ENCODE assay signal across 16 cellular contexts in the genomic region with DNA sequence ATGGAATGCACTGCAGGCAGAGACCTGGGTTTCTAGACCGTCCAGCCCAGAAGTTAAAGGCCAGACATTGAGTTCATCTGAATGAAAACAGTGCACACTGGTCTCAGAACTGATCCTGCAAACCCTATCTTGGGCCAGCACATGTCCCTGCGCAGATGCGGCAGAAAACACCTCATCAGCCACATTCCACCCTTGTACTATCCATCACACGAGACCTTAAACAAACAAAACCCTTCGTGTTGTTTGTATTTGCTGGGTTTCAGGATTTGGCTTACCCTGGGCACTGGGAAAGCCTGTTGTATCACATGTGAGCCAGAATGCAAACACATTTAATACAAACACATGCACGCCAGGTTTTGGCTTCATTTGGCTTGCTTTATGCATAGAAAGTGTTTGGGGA. TPM values are rescaled to one million over a fixed set of nuclear protein-coding genes. Genes with fewer than 3 reads are reported as not detected.
DNase-seq lines count a peak whose midpoint lies in the region; ATAC-seq and FAIRE-seq lines count a peak whose summit lies in the region.
"Had no signal": no experiment of that assay in that cellular context is flagged by ENCODE, and none has a peak within 500 bp of the region (broad histone marks: within the 10 kb centered on the region; RNA-seq: fewer than 3 reads in every experiment).

No MANE protein-coding gene starts in this region.

- H3K4me3 Mint-ChIP-seq in CD8-positive, alpha-beta memory T cell: peak overlapping the region; percentile 25 to 84 (median 61)
- H3K4me3 Mint-ChIP-seq in immature natural killer cell: peak overlapping the region in 3 of 5 donors; percentile 51 to 81 (median 68)

- no peaks in the 10 kb centered on the region for H3K9me3 Mint-ChIP-seq in CD8-positive, alpha-beta memory T cell
- H3K9me3 Mint-ChIP-seq in immature natural killer cell: no peaks in the 10 kb centered on the region

- CTCF ChIA-PET in CD8-positive, alpha-beta memory T cell (lab: Charles Lee): interaction anchor here (1.5 to 15.4 kb wide), 4 partner anchors 9 to 122 kb away, joined by 3 to 167 read pairs (median 13); a partner anchor contains a TSS

- H3K27me3 ChIP-seq in CD8-positive, alpha-beta memory T cell (ENCODE audit: insufficient read depth, low read length, poor library complexity, severe bottlenecking): no peaks in the 10 kb centered on the region
- no peaks in the 10 kb centered on the region for H3K27me3 ChIP-seq in small intestine (ENCODE audit: control insufficient read depth in 2 of 2, insufficient read depth in 2 of 2, low read length in 2 of 2)
- H3K27me3 ChIP-seq: BLaER1, right atrium auricular region had no signal

- peaks cover 76% of the 10 kb centered on the region for H3K36me3 ChIP-seq in CD8-positive, alpha-beta memory T cell (ENCODE audit: insufficient read depth, low read length)
- peaks cover 2% of the 10 kb centered on the region in 2 donors for H3K36me3 ChIP-seq in small intestine (ENCODE audit: control insufficient read depth in 2 of 2, insufficient read depth in 2 of 2, low read length in 2 of 2)

- H3K27ac Mint-ChIP-seq in CD8-positive, alpha-beta memory T cell: peak overlapping the region in 7 of 8 donors; percentile 83 to 96 (median 93)
- H3K27ac Mint-ChIP-seq in immature natural killer cell: peak overlapping the region; percentile 91 to 97 (median 94)

- H3K9me3 ChIP-seq in CD8-positive, alpha-beta memory T cell (ENCODE audit: low read length): no peaks in the 10 kb centered on the region
- no peaks in the 10 kb centered on the region for H3K9me3 ChIP-seq in small intestine (ENCODE audit: control insufficient read depth, low read depth)
- H3K9me3 ChIP-seq: BLaER1, right atrium auricular region had no signal

- 76 to 89% (median 82%) methylated on average over 6 of the region's 6 CpGs for WGBS in small intestine, 3 donors

- peaks cover 87 to 100% (median 99%) of the 10 kb centered on the region in 3 donors for H3K4me1 Mint-ChIP-seq in CD8-positive, alpha-beta memory T cell
- peaks cover 95 to 100% of the 10 kb centered on the region in 2 donors for H3K4me1 Mint-ChIP-seq in immature natural killer cell

- H3K27me3 Mint-ChIP-seq in CD8-positive, alpha-beta memory T cell: peaks cover 0 to 1% of the 10 kb centered on the region in 2 donors
- H3K27me3 Mint-ChIP-seq in immature natural killer cell (ENCODE audit: low read depth in 3 of 3): peaks cover 0 to 3% (median 3%) of the 10 kb centered on the region in 3 donors

- POLR2A ChIA-PET in CD8-positive, alpha-beta memory T cell (lab: Charles Lee): no interaction called here

- peaks cover 3 to 92% (median 27%) of the 10 kb centered on the region in 3 donors for H3K36me3 Mint-ChIP-seq in CD8-positive, alpha-beta memory T cell
- H3K36me3 Mint-ChIP-seq in immature natural killer cell: peaks cover 8 to 66% (median 35%) of the 10 kb centered on the region in 3 donors

- H3K4me1 ChIP-seq in CD8-positive, alpha-beta memory T cell (ENCODE audit: insufficient read depth, low read length): peaks cover 92% of the 10 kb centered on the region
- no peaks in the 10 kb centered on the region for H3K4me1 ChIP-seq in small intestine (ENCODE audit: control insufficient read depth in 2 of 2, insufficient read depth in 1 of 2, low read depth in 1 of 2, low read length in 1 of 2)

- peak; percentile 56 for DNase-seq in AG08396 (ENCODE audit: low spot score)
- no peak for DNase-seq in CD8-positive, alpha-beta memory T cell
- peak; percentile 59 for DNase-seq in NCI-H774 (lab: John Stamatoyannopoulos, UW)
- DNase-seq in immature natural killer cell: no peak
- no peak for DNase-seq in small intestine
- no peak for DNase-seq in frontal cortex (ENCODE audit: low spot score in 2 of 2)
- DNase-seq in activated effector memory CD4-positive, alpha-beta T cell treated with Interleukin-2 at 50 U/mL for 16 hours: no peak
- DNase-seq: activated CD4-positive, alpha-beta T cell treated with anti-CD3 and anti-CD28 coated beads, Interleukin-2, amount 50 U/mL, for 48 hours; NCI-H1048; NCI-H526 had no signal

- FAIRE-seq in small intestine (lab: Jason Lieb, UNC) (no peak), frontal cortex (lab: Jason Lieb, UNC) (no peak)
- FAIRE-seq: G401.6, GM19239 had no signal

- H3K4me3 ChIP-seq in CD8-positive, alpha-beta memory T cell (ENCODE audit: low read length): no peak overlapping the region
- no peak overlapping the region for H3K4me3 ChIP-seq in small intestine (ENCODE audit: low read depth in 1 of 2, low read length in 2 of 2)
- H3K4me3 ChIP-seq: BLaER1, right atrium auricular region had no signal

- H3K27ac ChIP-seq in CD8-positive, alpha-beta memory T cell (ENCODE audit: low read depth, low read length): no peak overlapping the region
- H3K27ac ChIP-seq in small intestine (ENCODE audit: low read depth in 1 of 2, low read length in 1 of 2): no peak overlapping the region
- H3K27ac ChIP-seq: BLaER1, right atrium auricular region, RWPE1 had no signal

- ATAC-seq in GM21786 (IDR thresholded peaks at IDR 0.05; ENCODE audit: unreplicated experiment): no peak

RNA-seq across cellular contexts. Expression of a gene that starts 12.5 kb away (rescaled TPM):
- 100 to 1,000 TPM; 317 to 326 TPM for total RNA-seq in CD8-positive, alpha-beta memory T cell
- 200 TPM for polyA plus RNA-seq in CD8-positive, alpha-beta memory T cell
- polyA plus RNA-seq in immature natural killer cell: 100 to 1,000 TPM in 2 of 3 donors, 10 to 100 TPM in 1; 93.7 to 252 (median 131) TPM
- 10 to 100 TPM in 2 of 3 donors, 1 to 10 TPM in 1; 3.1 to 15.4 (median 13.8) TPM for polyA plus RNA-seq in small intestine
- 1.2 TPM for total RNA-seq in frontal cortex

Comparison
In these comparisons a context has a peak if more than half of its experiments do, and no peak if none do; other contexts are left out.
1. DNase-seq: peak in AG08396 (single experiment) and NCI-H774 (single experiment); none in CD8-positive, alpha-beta memory T cell (0 of 5), immature natural killer cell (0 of 3), small intestine (single experiment), frontal cortex (0 of 2) and activated effector memory CD4-positive, alpha-beta T cell treated with Interleukin-2 at 50 U/mL for 16 hours (single experiment).
2. RNA of a gene that starts 12.5 kb away (polyA plus RNA-seq): 200 TPM in CD8-positive, alpha-beta memory T cell (single experiment) and 93.7 to 252 TPM in immature natural killer cell; 3.1 to 15.4 TPM in small intestine; every median in the first group is over 4 times any median in the second.